1 cellular context compared by ENCODE assay signal in genomic region chr22:49801391-49802060, GRCh38.
TF ChIP-seq lines count a peak whose summit lies in the region.

No MANE protein-coding gene starts in this region.

TF ChIP-seq in HepG2, 621 proteins besides CTCF, POLR2A, EP300 and RAD21:
- TF ChIP-seq FOXO4 (CRISPR knock-in tag; conservative IDR thresholded peaks at IDR 0.05) (no peak), ZBTB38 (CRISPR knock-in tag; IDR thresholded peaks at IDR 0.05) (0 out of 2 replicates have a peak, but pooled peaks have one; percentile 1)
